In the genomic region with DNA sequence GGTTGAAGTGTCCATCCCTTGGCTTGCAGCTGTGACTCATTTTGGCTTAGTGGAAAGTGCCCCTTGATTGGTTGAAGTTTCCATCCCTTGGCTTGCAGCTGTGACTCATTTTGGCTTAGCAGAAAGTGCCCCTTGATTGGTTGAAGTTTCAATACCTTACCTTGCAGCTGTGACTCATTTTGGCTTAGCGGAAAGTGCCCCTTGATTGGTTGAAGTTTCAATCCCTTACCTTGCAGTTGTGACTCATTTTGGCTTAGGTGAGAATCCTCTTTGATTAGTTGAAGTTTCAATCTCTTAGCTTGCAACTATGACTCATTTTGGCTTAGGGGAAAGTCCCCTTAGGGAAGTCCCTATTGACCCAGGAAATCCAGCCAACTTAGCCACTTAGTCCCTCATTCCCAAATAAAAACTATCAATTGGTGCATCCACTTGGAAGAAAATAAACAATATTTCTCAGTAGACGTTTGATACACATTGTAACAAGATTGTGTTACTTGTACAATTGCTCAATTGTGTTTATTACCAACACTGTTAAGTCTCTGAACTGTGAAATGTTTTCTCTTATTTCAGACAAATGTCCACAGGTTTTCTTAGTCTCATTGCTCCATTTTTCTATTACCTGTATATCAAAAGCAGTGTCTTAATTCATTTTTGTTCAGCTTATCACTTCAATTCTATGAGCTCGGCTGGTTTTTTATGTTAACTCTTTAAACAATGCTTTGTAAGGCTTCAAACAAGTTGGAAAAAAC, we compare ENCODE assay signal across 8 cellular contexts.
DNase-seq lines count a peak whose midpoint lies in the region; ATAC-seq and TF ChIP-seq lines count a peak whose summit lies in the region.

No MANE protein-coding gene starts in this region.

- H3K36me3 Mint-ChIP-seq in activated CD8-positive, alpha-beta T cell treated with anti-CD3 and anti-CD28 coated beads, Interleukin-2, amount 10 ng/mL, durations not matched to agents 7 days and 5 days (ENCODE audit: low read depth): no peaks in the 10 kb centered on the region
- H3K36me3 Mint-ChIP-seq in chondrocyte (ENCODE audit: low read depth): no peaks in the 10 kb centered on the region

- CTCF ChIA-PET in activated CD8-positive, alpha-beta T cell treated with anti-CD3 and anti-CD28 coated beads, Interleukin-2, amount 10 ng/mL, durations not matched to agents 7 days and 5 days (lab: Charles Lee): no interaction called here

- H3K27ac Mint-ChIP-seq in activated CD8-positive, alpha-beta T cell treated with anti-CD3 and anti-CD28 coated beads, Interleukin-2, amount 10 ng/mL, durations not matched to agents 7 days and 5 days: no peak overlapping the region
- H3K27ac Mint-ChIP-seq in chondrocyte (ENCODE audit: unreplicated experiment): no peak overlapping the region

- H3K4me1 Mint-ChIP-seq in activated CD8-positive, alpha-beta T cell treated with anti-CD3 and anti-CD28 coated beads, Interleukin-2, amount 10 ng/mL, durations not matched to agents 7 days and 5 days (ENCODE audit: low read depth): peaks cover 20% of the 10 kb centered on the region
- no peaks in the 10 kb centered on the region for H3K4me1 Mint-ChIP-seq in chondrocyte (ENCODE audit: low read depth)

- DNase-seq in activated CD8-positive, alpha-beta memory T cell treated with anti-CD3 and anti-CD28 coated beads, Interleukin-2, amount 50 U/mL, for 24 hours (ENCODE audit: extremely low read depth): peak; percentile 4
- no peak for DNase-seq in activated CD8-positive, alpha-beta memory T cell treated with anti-CD3 and anti-CD28 coated beads, Interleukin-2, amount 50 U/mL, for 48 hours
- DNase-seq in activated CD8-positive, alpha-beta T cell treated with anti-CD3 and anti-CD28 coated beads, Interleukin-2, amount 10 ng/mL, durations not matched to agents 7 days and 5 days: peak; percentile 25
- DNase-seq in stimulated activated CD4-positive, alpha-beta T cell treated with anti-CD3 and anti-CD28 coated beads, TNF-alpha, amount 100 ng/mL, for 24 hours (ENCODE audit: low read depth in 3 of 3): peak in 2 of 3 experiments; percentile 20 to 25
- DNase-seq in chondrocyte (ENCODE audit: low spot score): no peak
- DNase-seq in NCI-H1417 treated with DMSO at 0.1 percent for 48 hours (lab: John Stamatoyannopoulos, UW): no peak
- no peak for DNase-seq in retina

- H3K27me3 Mint-ChIP-seq in activated CD8-positive, alpha-beta T cell treated with anti-CD3 and anti-CD28 coated beads, Interleukin-2, amount 10 ng/mL, durations not matched to agents 7 days and 5 days (ENCODE audit: low read depth): no peaks in the 10 kb centered on the region
- H3K27me3 Mint-ChIP-seq in chondrocyte (ENCODE audit: low read depth): no peaks in the 10 kb centered on the region

- ATAC-seq in HG03095 (IDR thresholded peaks at IDR 0.05; ENCODE audit: unreplicated experiment): peak; percentile 86
- no peak for ATAC-seq in activated CD8-positive, alpha-beta T cell treated with anti-CD3 and anti-CD28 coated beads, Interleukin-2, amount 10 ng/mL, durations not matched to agents 7 days and 5 days

- peaks cover 14% of the 10 kb centered on the region for H3K9me3 Mint-ChIP-seq in activated CD8-positive, alpha-beta T cell treated with anti-CD3 and anti-CD28 coated beads, Interleukin-2, amount 10 ng/mL, durations not matched to agents 7 days and 5 days (ENCODE audit: insufficient read depth)
- no peaks in the 10 kb centered on the region for H3K9me3 Mint-ChIP-seq in chondrocyte (ENCODE audit: low read depth)

- no peak overlapping the region for H3K4me3 Mint-ChIP-seq in activated CD8-positive, alpha-beta T cell treated with anti-CD3 and anti-CD28 coated beads, Interleukin-2, amount 10 ng/mL, durations not matched to agents 7 days and 5 days
- no peak overlapping the region for H3K4me3 Mint-ChIP-seq in chondrocyte (ENCODE audit: unreplicated experiment)

- POLR2A ChIA-PET in activated CD8-positive, alpha-beta T cell treated with anti-CD3 and anti-CD28 coated beads, Interleukin-2, amount 10 ng/mL, durations not matched to agents 7 days and 5 days (lab: Charles Lee): no interaction called here

- TF ChIP-seq CTCF in chondrocyte (IDR thresholded peaks at IDR 0.05): no peak

Comparison
In these comparisons a context has a peak if more than half of its experiments do, and no peak if none do; other contexts are left out.
1. DNase-seq: peak in activated CD8-positive, alpha-beta memory T cell treated with anti-CD3 and anti-CD28 coated beads, Interleukin-2, amount 50 U/mL, for 24 hours (single experiment), activated CD8-positive, alpha-beta T cell treated with anti-CD3 and anti-CD28 coated beads, Interleukin-2, amount 10 ng/mL, durations not matched to agents 7 days and 5 days (single experiment) and stimulated activated CD4-positive, alpha-beta T cell treated with anti-CD3 and anti-CD28 coated beads, TNF-alpha, amount 100 ng/mL, for 24 hours (2 of 3); none in activated CD8-positive, alpha-beta memory T cell treated with anti-CD3 and anti-CD28 coated beads, Interleukin-2, amount 50 U/mL, for 48 hours (single experiment), chondrocyte (single experiment), NCI-H1417 treated with DMSO at 0.1 percent for 48 hours (single experiment) and retina (single experiment).